29 cellular contexts compared by ENCODE assay signal in genomic region chr12:127435439-127435838, GRCh38.
DNase-seq lines count a peak whose midpoint lies in the region; ATAC-seq, FAIRE-seq and TF ChIP-seq lines count a peak whose summit lies in the region.
"Had no signal": no experiment of that assay in that cellular context is flagged by ENCODE, and none has a peak within 500 bp of the region (broad histone marks: within the 10 kb centered on the region; RNA-seq: fewer than 3 reads in every experiment).

No MANE protein-coding gene starts in this region.

- POLR2A ChIA-PET in K562 (lab: Yijun Ruan, JAX), result no interaction called here

- 0% methylated on average over 3 of the region's 3 CpGs for WGBS in K562 (ENCODE audit: insufficient coverage, low coverage, missing lambda C conversion rate)

- in situ Hi-C loops in K562 (cut with MboI), result no loop called here

- intact Hi-C loops in K562 (cut with micrococcal nuclease), result no loop called here

- H3K27me3 ChIP-seq in K562 (ENCODE audit: control insufficient read depth in 2 of 2, insufficient read depth in 2 of 2, low read length in 2 of 2), result no peaks in the 10 kb centered on the region
- H3K27me3 ChIP-seq: BE2C; BLaER1; BLaER1 treated with 17β-estradiol and CSF1 and Interleukin-3, amounts not matched to agents 10 nM and 100 nM had no signal

- H2AFZ ChIP-seq in K562 (ENCODE audit: low read depth, low read length), result no peak overlapping the region

- no peak for TF ChIP-seq CTCF in K562 (IDR thresholded peaks at IDR 0.05 in 2 of 3, conservative IDR thresholded peaks at IDR 0.05 in 1 of 3; ENCODE audit: insufficient read depth in 2 of 3, low read depth in 1 of 3, low read length in 3 of 3)

- no peak overlapping the region for H3K4me2 ChIP-seq in K562 (ENCODE audit: insufficient read depth, low read length)
- H3K4me2 ChIP-seq: A549; BLaER1; BLaER1 treated with 17β-estradiol and CSF1 and Interleukin-3, amounts not matched to agents 10 nM and 100 nM had no signal

- CTCF ChIA-PET in K562 (lab: Yijun Ruan, JAX; ENCODE audit: low intra/inter-chr PET ratio), result no interaction called here

- no peak overlapping the region for H3K4me3 ChIP-seq in K562
- H3K4me3 ChIP-seq: A549; BLaER1; BLaER1 treated with 17β-estradiol and CSF1 and Interleukin-3, amounts not matched to agents 10 nM and 100 nM had no signal

- TF ChIP-seq POLR2A in K562 (conservative IDR thresholded peaks at IDR 0.05), result no peak

- H3K9ac ChIP-seq in K562 (ENCODE audit: insufficient read depth in 1 of 2, low read depth in 2 of 2, low read length in 2 of 2), result no peak overlapping the region
- H3K9ac ChIP-seq: BLaER1; BLaER1 treated with 17β-estradiol and CSF1 and Interleukin-3, amounts not matched to agents 10 nM and 100 nM had no signal

- ATAC-seq in K562, result no peak
- ATAC-seq: A549; CD8-positive, alpha-beta T cell had no signal

- H4K20me1 ChIP-seq in K562 (replicated peaks; ENCODE audit: control insufficient read depth, insufficient read depth, low read length), result no peaks in the 10 kb centered on the region
- H4K20me1 ChIP-seq: BLaER1; BLaER1 treated with 17β-estradiol and CSF1 and Interleukin-3, amounts not matched to agents 10 nM and 100 nM had no signal

- BruUV-seq in K562 (replicated peaks; lab: Mats Ljungman, UMichigan), result no TSS peak

- TF ChIP-seq RAD21 in K562 (CRISPR knock-in tag; conservative IDR thresholded peaks at IDR 0.05 in 1 of 2, IDR thresholded peaks at IDR 0.05 in 1 of 2), result no peak

- H3K36me3 ChIP-seq in K562 (ENCODE audit: control insufficient read depth, insufficient read depth, low read length), result no peaks in the 10 kb centered on the region
- H3K36me3 ChIP-seq: BE2C; BLaER1; BLaER1 treated with 17β-estradiol and CSF1 and Interleukin-3, amounts not matched to agents 10 nM and 100 nM had no signal

- TF ChIP-seq EP300 in K562 (IDR thresholded peaks at IDR 0.05; ENCODE audit: low read length), result no peak

- H3K9me3 ChIP-seq in K562 (replicated peaks; ENCODE audit: control insufficient read depth, insufficient read depth, low read depth, low read length), result no peaks in the 10 kb centered on the region
- H3K9me3 ChIP-seq: A549, BE2C, Caco-2 had no signal

- no peaks in the 10 kb centered on the region for H3K4me1 ChIP-seq in K562 (replicated peaks in 1 of 2; ENCODE audit: control insufficient read depth in 2 of 2, insufficient read depth in 2 of 2, low read length in 2 of 2)
- H3K4me1 ChIP-seq: A549; BE2C; BLaER1 treated with 17β-estradiol and CSF1 and Interleukin-3, amounts not matched to agents 10 nM and 100 nM; Caco-2 had no signal

- H3K79me2 ChIP-seq in K562 (ENCODE audit: control insufficient read depth, insufficient read depth, low read length), result no peaks in the 10 kb centered on the region

- no peak for FAIRE-seq in K562 (lab: Jason Lieb, UNC)
- FAIRE-seq: A204.1, A549, D721Med had no signal

- no peak overlapping the region for H3K27ac ChIP-seq in K562 (ENCODE audit: extremely low read depth, low read depth, low read length)
- H3K27ac ChIP-seq: 22Rv1; A549; BLaER1; BLaER1 treated with 17β-estradiol and CSF1 and Interleukin-3, amounts not matched to agents 10 nM and 100 nM; C4-2B had no signal

- DNase-seq in K562 (ENCODE audit: extremely low read depth in 1 of 4, low spot score in 3 of 4) (no peak), NCI-H2081 treated with DMSO at 0.1 percent for 48 hours (lab: John Stamatoyannopoulos, UW) (no peak)
- DNase-seq: 8988T; ACHN; AML-193; BE2C; C1 segment of cervical spinal cord; Caco-2; Calu3; CD4-positive, alpha-beta memory T cell; CD4-positive, alpha-beta T cell; CD4-positive, CD25-positive, alpha-beta regulatory T cell; CD8-positive, alpha-beta memory T cell; CD8-positive, alpha-beta T cell; COR-L47; DMS 273 treated with DMSO at 0.1 percent for 48 hours; DMS153; DMS53; DMS79; DMS79 treated with DMSO at 0.1 percent for 48 hours; DND-41; EL had no signal

- H3K9me1 ChIP-seq in K562 (ENCODE audit: control insufficient read depth, insufficient read depth, low read length), result no peaks in the 10 kb centered on the region

TF ChIP-seq in K562, 482 proteins besides CTCF, POLR2A, EP300 and RAD21:
- TF ChIP-seq ZNF696 (CRISPR knock-in tag; conservative IDR thresholded peaks at IDR 0.05) (no peak), EP400 (IDR thresholded peaks at IDR 0.05) (no peak), DACH1 (IDR thresholded peaks at IDR 0.05; ENCODE audit: partially characterized antibody) (peak; percentile 64), NFXL1 (CRISPR knock-in tag; IDR thresholded peaks at IDR 0.05) (no peak), ZBTB2 (IDR thresholded peaks at IDR 0.05) (peak; percentile 52; the same call in 1 of the 2 replicates), ZEB2 (IDR thresholded peaks at IDR 0.05) (no peak), THRA (IDR thresholded peaks at IDR 0.05) (no peak), ZNF280B (CRISPR knock-in tag; IDR thresholded peaks at IDR 0.05) (no peak), ZNF23 (CRISPR knock-in tag; IDR thresholded peaks at IDR 0.05) (no peak), ZNF717 (CRISPR knock-in tag; IDR thresholded peaks at IDR 0.05) (no peak)
TF ChIP-seq in K562: peak in this region for 2.
